22 cellular contexts compared by ENCODE assay signal in the genomic region with DNA sequence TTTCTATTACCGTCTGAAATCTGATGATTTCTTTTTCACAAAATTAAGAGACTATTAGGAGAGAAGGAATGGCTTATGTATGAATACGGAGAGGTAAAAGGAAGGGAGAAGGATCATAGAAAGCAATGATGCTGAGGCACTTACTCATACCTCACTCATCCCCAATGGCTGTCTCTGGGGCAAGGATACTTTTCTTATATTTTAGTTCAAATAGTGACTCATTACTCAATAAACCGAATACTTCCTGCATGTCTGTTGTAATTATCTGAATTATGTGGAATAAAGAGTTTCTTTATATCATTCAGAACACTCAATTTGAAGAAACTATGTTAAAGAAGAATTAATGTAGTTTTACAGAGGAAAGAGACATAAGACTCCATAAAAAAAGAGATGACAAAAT.
DNase-seq lines count a peak whose midpoint lies in the region; ATAC-seq and TF ChIP-seq lines count a peak whose summit lies in the region.
"Had no signal": no experiment of that assay in that cellular context is flagged by ENCODE, and none has a peak within 500 bp of the region (broad histone marks: within the 10 kb centered on the region; RNA-seq: fewer than 3 reads in every experiment).

No MANE protein-coding gene starts in this region.

- CTCF ChIA-PET in BJ (lab: Yijun Ruan, JAX), result no interaction called here

- DNase-seq in BJ (ENCODE audit: low read depth), result peak; percentile 26
- DNase-seq in LHCN-M2 (ENCODE audit: low read depth), result peak; percentile 56
- peak; percentile 61 for DNase-seq in epithelial cell of esophagus (ENCODE audit: low read depth)
- peak; percentile 25 for DNase-seq in renal cortical epithelial cell (ENCODE audit: low read depth)
- DNase-seq in SW480 (ENCODE audit: low spot score), result no peak
- no peak for DNase-seq in NCI-H2227 (lab: John Stamatoyannopoulos, UW; ENCODE audit: unreplicated experiment)
- DNase-seq: activated CD4-positive, alpha-beta T cell treated with anti-CD3 and anti-CD28 coated beads, Interleukin-2, amount 10 ng/mL, durations not matched to agents 24 days and 14 days; AML-193; erythroblast; GF-D8; MV-4-11; NCI-H2029; NCI-H510A; stimulated activated CD4-positive, alpha-beta T cell treated with anti-CD3 and anti-CD28 coated beads, Interleukin-15, amount 100 ng/mL, for 24 hours; T-cell had no signal

- no peaks in the 10 kb centered on the region for H3K27me3 ChIP-seq in BJ (ENCODE audit: control insufficient read depth, insufficient read depth, low read length)
- H3K27me3 ChIP-seq: cardiac muscle cell, neutrophil had no signal

- POLR2A ChIA-PET in BJ (lab: Charles Lee), result no interaction called here

- TF ChIP-seq CTCF in BJ (IDR thresholded peaks at IDR 0.05; ENCODE audit: insufficient read depth, low read depth, low read length) (no peak), epithelial cell of esophagus (IDR thresholded peaks at IDR 0.05; ENCODE audit: insufficient read depth, low read depth, low read length, missing control alignments) (no peak)

- H3K4me3 ChIP-seq in BJ (ENCODE audit: low read depth, low read length), result no peak overlapping the region
- H3K4me3 ChIP-seq in epithelial cell of esophagus (ENCODE audit: low read length), result no peak overlapping the region
- H3K4me3 ChIP-seq: cardiac muscle cell, GM12878, HAP-1 had no signal

- no peaks in the 10 kb centered on the region for H3K36me3 ChIP-seq in BJ (ENCODE audit: control insufficient read depth, insufficient read depth, low read length)
- H3K36me3 ChIP-seq: cardiac muscle cell, HAP-1, neutrophil had no signal

- ATAC-seq in HG03159 (IDR thresholded peaks at IDR 0.05; ENCODE audit: unreplicated experiment), result no peak
- no peak for ATAC-seq in GM18873 (IDR thresholded peaks at IDR 0.05; ENCODE audit: low FRiP score, unreplicated experiment)
- ATAC-seq: GM12878, Right ventricle myocardium inferior, T-cell had no signal

Comparison
In these comparisons a context has a peak if more than half of its experiments do, and no peak if none do; other contexts are left out.
1. DNase-seq: peak in BJ (single experiment), LHCN-M2 (single experiment), epithelial cell of esophagus (single experiment) and renal cortical epithelial cell (single experiment); none in SW480 (single experiment) and NCI-H2227 (single experiment).